ENCODE assay signal across 7 cellular contexts in genomic region chr12:27781680-27782079, GRCh38. TPM values are rescaled to one million over a fixed set of nuclear protein-coding genes. Genes with fewer than 3 reads are reported as not detected.
A peak's percentile ranks its signal among the peaks of the same experiment; 100 is the strongest.
DNase-seq lines count a peak whose midpoint lies in the region; ATAC-seq and TF ChIP-seq lines count a peak whose summit lies in the region.

No MANE protein-coding gene starts in this region.

- H3K27ac ChIP-seq in HEK293 (ENCODE audit: extremely low read depth, low read depth, low read length), result peak overlapping the region; percentile 99; the same call in 1 of the 2 replicates

- TF ChIP-seq CTCF in HEK293 (tag by site-specific recombination; IDR thresholded peaks at IDR 0.05), result no peak

- POLR2A ChIA-PET in HEK293 (lab: Yijun Ruan, JAX), result no interaction called here

- peaks cover 29% of the 10 kb centered on the region for H3K4me1 Mint-ChIP-seq in T-helper 17 cell
- H3K4me1 Mint-ChIP-seq in stimulated activated effector memory CD8-positive, alpha-beta T cell treated with anti-CD3 and anti-CD28 coated beads, Interleukin-12 subunit alpha, Interleukin-12 subunit beta, amount 100 ng/mL, for 72 hours, result peaks cover 53% of the 10 kb centered on the region

- DNase-seq in T-helper 17 cell (no peak), fibroblast of peridontal ligament (ENCODE audit: extremely low read depth) (peak; percentile 73), GM19238 (ENCODE audit: insufficient read length, low spot score) (no peak), putamen (ENCODE audit: low spot score) (no peak)
- DNase-seq in stimulated activated effector memory CD8-positive, alpha-beta T cell treated with anti-CD3 and anti-CD28 coated beads, Interleukin-12 subunit alpha, Interleukin-12 subunit beta, amount 100 ng/mL, for 72 hours (ENCODE audit: low spot score in 2 of 2), result no peak

- H3K36me3 Mint-ChIP-seq in T-helper 17 cell (ENCODE audit: low read depth), result peaks cover 2% of the 10 kb centered on the region
- H3K36me3 Mint-ChIP-seq in stimulated activated effector memory CD8-positive, alpha-beta T cell treated with anti-CD3 and anti-CD28 coated beads, Interleukin-12 subunit alpha, Interleukin-12 subunit beta, amount 100 ng/mL, for 72 hours, result peaks cover 13% of the 10 kb centered on the region

- peak overlapping the region; percentile 14 for H3K27ac Mint-ChIP-seq in T-helper 17 cell
- no peak overlapping the region for H3K27ac Mint-ChIP-seq in stimulated activated effector memory CD8-positive, alpha-beta T cell treated with anti-CD3 and anti-CD28 coated beads, Interleukin-12 subunit alpha, Interleukin-12 subunit beta, amount 100 ng/mL, for 72 hours

- H3K27me3 Mint-ChIP-seq in T-helper 17 cell, result no peaks in the 10 kb centered on the region

- no peak for ATAC-seq in T-helper 17 cell
- no peak for ATAC-seq in stimulated activated effector memory CD8-positive, alpha-beta T cell treated with anti-CD3 and anti-CD28 coated beads, Interleukin-12 subunit alpha, Interleukin-12 subunit beta, amount 100 ng/mL, for 72 hours
- ATAC-seq in GM21367 (IDR thresholded peaks at IDR 0.05; ENCODE audit: unreplicated experiment), result no peak

- H3K4me3 Mint-ChIP-seq in T-helper 17 cell, result peak overlapping the region; percentile 83
- peak overlapping the region; percentile 74 for H3K4me3 Mint-ChIP-seq in stimulated activated effector memory CD8-positive, alpha-beta T cell treated with anti-CD3 and anti-CD28 coated beads, Interleukin-12 subunit alpha, Interleukin-12 subunit beta, amount 100 ng/mL, for 72 hours

- no peaks in the 10 kb centered on the region for H3K9me3 Mint-ChIP-seq in stimulated activated effector memory CD8-positive, alpha-beta T cell treated with anti-CD3 and anti-CD28 coated beads, Interleukin-12 subunit alpha, Interleukin-12 subunit beta, amount 100 ng/mL, for 72 hours

- peak overlapping the region; percentile 83 for H3K4me3 ChIP-seq in HEK293 (ENCODE audit: low read depth, low read length)

- CTCF ChIA-PET in HEK293 (lab: Yijun Ruan, JAX), result no interaction called here

- H3K36me3 ChIP-seq in HEK293 (ENCODE audit: control insufficient read depth in 2 of 2, insufficient read depth in 1 of 2, low read length in 2 of 2), result peaks cover 7 to 12% of the 10 kb centered on the region in 2 experiments

- H3K9me3 ChIP-seq in HEK293 (ENCODE audit: control insufficient read depth, insufficient read depth, low read depth, low read length) (no peaks in the 10 kb centered on the region), T-helper 17 cell (ENCODE audit: control insufficient read depth, low read length, poor library complexity, severe bottlenecking) (no peaks in the 10 kb centered on the region)

- H3K4me1 ChIP-seq in HEK293 (ENCODE audit: control insufficient read depth, insufficient read depth, low read length), result peaks cover 9% of the 10 kb centered on the region; the same call in 1 of the 2 replicates

TF ChIP-seq in HEK293, 187 proteins besides CTCF, POLR2A, EP300 and RAD21 (continues in another document):
- TF ChIP-seq ZNF776 (tag by site-specific recombination; IDR thresholded peaks at IDR 0.05; ENCODE audit: borderline replicate concordance) (no peak), ZBTB17 (tag by site-specific recombination; IDR thresholded peaks at IDR 0.05) (peak; percentile 72), ZNF544 (tag by site-specific recombination; IDR thresholded peaks at IDR 0.05) (no peak), ZNF2 (tag by site-specific recombination; IDR thresholded peaks at IDR 0.05) (no peak), OSR2 (tag by site-specific recombination; IDR thresholded peaks at IDR 0.05) (no peak), ZNF518A (tag by site-specific recombination; conservative IDR thresholded peaks at IDR 0.05; ENCODE audit: low read depth) (0 out of 2 replicates have a peak, but pooled peaks have one; percentile 28), ZNF140 (tag by site-specific recombination; IDR thresholded peaks at IDR 0.05) (no peak), ZNF521 (tag by site-specific recombination; IDR thresholded peaks at IDR 0.05) (no peak), PRDM1 (tag by site-specific recombination; IDR thresholded peaks at IDR 0.05) (peak; percentile 49; the same call in 1 of the 2 replicates), ZNF302 (tag by site-specific recombination; IDR thresholded peaks at IDR 0.05; ENCODE audit: low read depth) (no peak), ZNF311 (tag by site-specific recombination; IDR thresholded peaks at IDR 0.05; ENCODE audit: borderline replicate concordance) (no peak), ZSCAN30 (tag by site-specific recombination; IDR thresholded peaks at IDR 0.05) (no peak), IKZF3 (tag by site-specific recombination; IDR thresholded peaks at IDR 0.05) (peak; percentile 71), ZNF48 (tag by site-specific recombination; IDR thresholded peaks at IDR 0.05) (no peak), BCL11B (tag by site-specific recombination; IDR thresholded peaks at IDR 0.05; ENCODE audit: low read depth) (no peak), ZNF501 (tag by site-specific recombination; IDR thresholded peaks at IDR 0.05) (no peak), ZNF202 (tag by site-specific recombination; IDR thresholded peaks at IDR 0.05; ENCODE audit: borderline replicate concordance) (no peak), ZNF768 (tag by site-specific recombination; IDR thresholded peaks at IDR 0.05) (no peak), ZNF701 (tag by site-specific recombination; IDR thresholded peaks at IDR 0.05) (no peak)
- TF ChIP-seq, protein P1, sequence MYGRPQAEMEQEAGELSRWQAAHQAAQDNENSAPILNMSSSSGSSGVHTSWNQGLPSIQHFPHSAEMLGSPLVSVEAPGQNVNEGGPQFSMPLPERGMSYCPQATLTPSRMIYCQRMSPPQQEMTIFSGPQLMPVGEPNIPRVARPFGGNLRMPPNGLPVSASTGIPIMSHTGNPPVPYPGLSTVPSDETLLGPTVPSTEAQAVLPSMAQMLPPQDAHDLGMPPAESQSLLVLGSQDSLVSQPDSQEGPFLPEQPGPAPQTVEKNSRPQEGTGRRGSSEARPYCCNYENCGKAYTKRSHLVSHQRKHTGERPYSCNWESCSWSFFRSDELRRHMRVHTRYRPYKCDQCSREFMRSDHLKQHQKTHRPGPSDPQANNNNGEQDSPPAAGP (tag by site-specific recombination; IDR thresholded peaks at IDR 0.05), result no peak
- TF ChIP-seq, protein P2, sequence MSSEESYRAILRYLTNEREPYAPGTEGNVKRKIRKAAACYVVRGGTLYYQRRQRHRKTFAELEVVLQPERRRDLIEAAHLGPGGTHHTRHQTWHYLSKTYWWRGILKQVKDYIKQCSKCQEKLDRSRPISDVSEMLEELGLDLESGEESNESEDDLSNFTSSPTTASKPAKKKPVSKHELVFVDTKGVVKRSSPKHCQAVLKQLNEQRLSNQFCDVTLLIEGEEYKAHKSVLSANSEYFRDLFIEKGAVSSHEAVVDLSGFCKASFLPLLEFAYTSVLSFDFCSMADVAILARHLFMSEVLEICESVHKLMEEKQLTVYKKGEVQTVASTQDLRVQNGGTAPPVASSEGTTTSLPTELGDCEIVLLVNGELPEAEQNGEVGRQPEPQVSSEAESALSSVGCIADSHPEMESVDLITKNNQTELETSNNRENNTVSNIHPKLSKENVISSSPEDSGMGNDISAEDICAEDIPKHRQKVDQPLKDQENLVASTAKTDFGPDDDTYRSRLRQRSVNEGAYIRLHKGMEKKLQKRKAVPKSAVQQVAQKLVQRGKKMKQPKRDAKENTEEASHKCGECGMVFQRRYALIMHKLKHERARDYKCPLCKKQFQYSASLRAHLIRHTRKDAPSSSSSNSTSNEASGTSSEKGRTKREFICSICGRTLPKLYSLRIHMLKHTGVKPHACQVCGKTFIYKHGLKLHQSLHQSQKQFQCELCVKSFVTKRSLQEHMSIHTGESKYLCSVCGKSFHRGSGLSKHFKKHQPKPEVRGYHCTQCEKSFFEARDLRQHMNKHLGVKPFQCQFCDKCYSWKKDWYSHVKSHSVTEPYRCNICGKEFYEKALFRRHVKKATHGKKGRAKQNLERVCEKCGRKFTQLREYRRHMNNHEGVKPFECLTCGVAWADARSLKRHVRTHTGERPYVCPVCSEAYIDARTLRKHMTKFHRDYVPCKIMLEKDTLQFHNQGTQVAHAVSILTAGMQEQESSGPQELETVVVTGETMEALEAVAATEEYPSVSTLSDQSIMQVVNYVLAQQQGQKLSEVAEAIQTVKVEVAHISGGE (tag by site-specific recombination; conservative IDR thresholded peaks at IDR 0.05; ENCODE audit: low read depth), result peak; percentile 88

RNA-seq across cellular contexts. Expression of gene MANSC4, which starts 1.6 kb away (rescaled TPM):
- total RNA-seq in T-helper 17 cell, result not detected

RNA-seq across cellular contexts. Expression of gene KLHL42, which starts 1.6 kb away (rescaled TPM):
- total RNA-seq in T-helper 17 cell, result 10 to 100 TPM; 15.3 to 17.3 TPM
